In genomic region chr13:36820222-36820621, GRCh38 we compare ENCODE assay signal across 8 cellular contexts. TPM values are rescaled to one million over a fixed set of nuclear protein-coding genes. Genes with fewer than 3 reads are reported as not detected.
DNase-seq lines count a peak whose midpoint lies in the region; ATAC-seq, FAIRE-seq and TF ChIP-seq lines count a peak whose summit lies in the region.

No MANE protein-coding gene starts in this region.

- TF ChIP-seq CTCF in CD8-positive, alpha-beta T cell (IDR thresholded peaks at IDR 0.05), result no peak
- TF ChIP-seq CTCF in astrocyte (IDR thresholded peaks at IDR 0.05; ENCODE audit: insufficient read depth, low read depth, low read length), result no peak

- H3K9ac ChIP-seq in astrocyte (ENCODE audit: low read length), result peak overlapping the region; percentile 83

- POLR2A ChIA-PET in CD8-positive, alpha-beta T cell (lab: Charles Lee), result no interaction called here

- H4K20me1 ChIP-seq in astrocyte (ENCODE audit: insufficient read depth, low read length), result peaks cover 10% of the 10 kb centered on the region

- H3K4me1 Mint-ChIP-seq in CD8-positive, alpha-beta T cell (ENCODE audit: low read depth), result peaks cover 59% of the 10 kb centered on the region
- H3K4me1 Mint-ChIP-seq in astrocyte (ENCODE audit: low read depth, unreplicated experiment) (peaks cover 22% of the 10 kb centered on the region), naive B cell (peaks cover 25 to 55% (median 51%) of the 10 kb centered on the region in 3 donors)

- H2AFZ ChIP-seq in astrocyte (ENCODE audit: low read depth, low read length), result no peak overlapping the region

- H3K79me2 ChIP-seq in astrocyte (ENCODE audit: insufficient read depth, low read length), result peaks cover 55% of the 10 kb centered on the region

- H3K4me3 ChIP-seq in CD8-positive, alpha-beta T cell (ENCODE audit: low read depth, low read length), result peak overlapping the region; percentile 83
- H3K4me3 ChIP-seq in astrocyte (ENCODE audit: insufficient read depth, low read depth, low read length), result peak overlapping the region; percentile 88

- peaks cover 25% of the 10 kb centered on the region for H3K4me1 ChIP-seq in CD8-positive, alpha-beta T cell (ENCODE audit: insufficient read depth, low read length)
- peaks cover 20% of the 10 kb centered on the region for H3K4me1 ChIP-seq in astrocyte (ENCODE audit: insufficient read depth, low read length)

- ATAC-seq in CD8-positive, alpha-beta T cell, result no peak
- ATAC-seq in GM19463 (IDR thresholded peaks at IDR 0.05; ENCODE audit: unreplicated experiment), result peak; percentile 32
- peak; percentile 38 for ATAC-seq in HG03520 (IDR thresholded peaks at IDR 0.05; ENCODE audit: unreplicated experiment)
- no peak for ATAC-seq in naive B cell (ENCODE audit: low read depth in 2 of 2)

- H3K27ac Mint-ChIP-seq in CD8-positive, alpha-beta T cell, result peak overlapping the region; percentile 94
- peak overlapping the region; percentile 72 for H3K27ac Mint-ChIP-seq in astrocyte (ENCODE audit: unreplicated experiment)
- peak overlapping the region; percentile 60 to 95 (median 92) for H3K27ac Mint-ChIP-seq in naive B cell

- no peaks in the 10 kb centered on the region for H3K9me3 Mint-ChIP-seq in CD8-positive, alpha-beta T cell
- no peaks in the 10 kb centered on the region for H3K9me3 Mint-ChIP-seq in astrocyte (ENCODE audit: unreplicated experiment)
- H3K9me3 Mint-ChIP-seq in naive B cell, result no peaks in the 10 kb centered on the region

- no peak for DNase-seq in CD8-positive, alpha-beta T cell
- DNase-seq in astrocyte (ENCODE audit: low read depth) (no peak), naive B cell (peak; percentile 9), Kasumi-1 (lab: John Stamatoyannopoulos, UW) (no peak), GF-D8 (lab: John Stamatoyannopoulos, UW) (no peak)
- no peak for DNase-seq in effector CD4-positive, alpha-beta T cell

- H3K27me3 ChIP-seq in CD8-positive, alpha-beta T cell (ENCODE audit: insufficient read depth, low read length), result no peaks in the 10 kb centered on the region
- H3K27me3 ChIP-seq in astrocyte (ENCODE audit: insufficient read depth, low read length), result no peaks in the 10 kb centered on the region

- H3K27ac ChIP-seq in CD8-positive, alpha-beta T cell (ENCODE audit: low read depth, low read length), result no peak overlapping the region
- H3K27ac ChIP-seq in astrocyte (ENCODE audit: low read depth, low read length), result no peak overlapping the region

- CTCF ChIA-PET in CD8-positive, alpha-beta T cell (lab: Charles Lee), result no interaction called here

- intact Hi-C loops in CD8-positive, alpha-beta T cell (cut with DNase I, micrococcal nuclease), result no loop called here

- FAIRE-seq in astrocyte (lab: Jason Lieb, UNC), result no peak

- H3K9me3 ChIP-seq in CD8-positive, alpha-beta T cell (ENCODE audit: low read length), result no peaks in the 10 kb centered on the region
- H3K9me3 ChIP-seq in astrocyte (ENCODE audit: insufficient read depth, low read depth, low read length), result no peaks in the 10 kb centered on the region

- peaks cover 12% of the 10 kb centered on the region for H3K36me3 Mint-ChIP-seq in CD8-positive, alpha-beta T cell
- H3K36me3 Mint-ChIP-seq in astrocyte (ENCODE audit: low read depth, unreplicated experiment) (no peaks in the 10 kb centered on the region), naive B cell (no peaks in the 10 kb centered on the region)

- H3K27me3 Mint-ChIP-seq in CD8-positive, alpha-beta T cell (ENCODE audit: low read depth), result no peaks in the 10 kb centered on the region
- no peaks in the 10 kb centered on the region for H3K27me3 Mint-ChIP-seq in astrocyte (ENCODE audit: low read depth, unreplicated experiment)
- H3K27me3 Mint-ChIP-seq in naive B cell, result no peaks in the 10 kb centered on the region

- H3K4me2 ChIP-seq in astrocyte (ENCODE audit: low read length), result peak overlapping the region; percentile 95

- H3K4me3 Mint-ChIP-seq in CD8-positive, alpha-beta T cell, result peak overlapping the region; percentile 93
- peak overlapping the region; percentile 94 for H3K4me3 Mint-ChIP-seq in astrocyte (ENCODE audit: unreplicated experiment)
- H3K4me3 Mint-ChIP-seq in naive B cell, result peak overlapping the region; percentile 92 to 98 (median 96)

- no peaks in the 10 kb centered on the region for H3K36me3 ChIP-seq in CD8-positive, alpha-beta T cell (ENCODE audit: insufficient read depth, low read length)
- no peaks in the 10 kb centered on the region for H3K36me3 ChIP-seq in astrocyte (ENCODE audit: insufficient read depth, low read length)

RNA-seq across cellular contexts. Expression of gene RFXAP, which starts 1.2 kb away (rescaled TPM):
- 1 to 10 TPM; 4.1 to 5.4 TPM for total RNA-seq in CD8-positive, alpha-beta T cell
- 5.5 and 5.9 TPM in 2 replicates for total RNA-seq in astrocyte
- polyA plus RNA-seq in naive B cell (ENCODE audit: low read depth in 6 of 6), result 10 to 100 TPM in 1 of 6 donors, 1 to 10 TPM in 5; 3.3 to 10.3 (median 6.1) TPM

Comparison
In these comparisons a context has a peak if more than half of its experiments do, and no peak if none do; other contexts are left out.
1. ATAC-seq: peak in GM19463 (single experiment) and HG03520 (single experiment); none in CD8-positive, alpha-beta T cell (single experiment) and naive B cell (0 of 2).
2. Peak in every context shown above with its lines, with median percentiles within 50 percentile points of each other: H3K27ac Mint-ChIP-seq and H3K4me3 Mint-ChIP-seq.